Comparison of ENCODE assay signal across 1 cellular context in the genomic region with DNA sequence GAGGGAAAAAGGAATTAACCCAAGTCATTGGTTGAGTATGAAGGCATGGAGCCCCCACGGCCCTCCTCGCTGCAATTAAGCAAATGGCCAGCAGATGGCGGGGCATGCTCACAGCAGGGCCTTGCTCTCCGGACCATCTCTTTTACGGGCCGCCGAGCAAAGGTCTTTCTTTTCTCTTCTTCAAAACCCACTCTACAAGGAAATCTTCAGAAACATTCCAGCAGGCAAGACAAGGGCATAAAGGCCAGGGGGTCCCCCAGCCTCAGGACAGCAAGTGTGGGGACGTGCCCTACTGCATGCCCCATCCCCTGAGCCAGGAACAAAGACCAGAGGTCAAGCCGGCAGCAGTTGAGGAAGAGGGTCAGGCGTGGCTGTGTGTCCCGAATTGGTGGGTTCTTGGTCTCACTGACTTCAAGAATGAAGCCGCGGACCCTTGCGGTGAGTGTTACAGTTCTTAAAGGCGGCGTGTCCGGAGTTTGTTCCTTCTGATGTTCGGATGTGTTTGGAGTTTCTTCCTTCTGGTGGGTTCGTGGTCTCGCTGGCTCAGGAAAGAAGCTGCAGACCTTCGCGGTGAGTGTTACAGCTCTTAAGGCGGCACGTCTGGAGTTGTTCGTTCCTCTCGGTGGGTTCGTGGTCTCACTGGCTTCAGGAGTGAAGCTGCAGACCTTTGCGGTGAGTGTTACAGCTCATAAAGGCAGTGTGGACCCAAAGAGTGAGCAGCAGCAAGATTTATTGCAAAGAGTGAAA.
TF ChIP-seq lines count a peak whose summit lies in the region.
"Not testable (repeated sequence)": the region's sequence is repeated elsewhere in the genome, so short reads cannot be mapped to it uniquely, and the experiment has no call there.

No MANE protein-coding gene starts in this region.

TF ChIP-seq in HepG2, 621 proteins besides CTCF, POLR2A, EP300 and RAD21 (continued from another document and continues in another):
- TF ChIP-seq, protein P1, sequence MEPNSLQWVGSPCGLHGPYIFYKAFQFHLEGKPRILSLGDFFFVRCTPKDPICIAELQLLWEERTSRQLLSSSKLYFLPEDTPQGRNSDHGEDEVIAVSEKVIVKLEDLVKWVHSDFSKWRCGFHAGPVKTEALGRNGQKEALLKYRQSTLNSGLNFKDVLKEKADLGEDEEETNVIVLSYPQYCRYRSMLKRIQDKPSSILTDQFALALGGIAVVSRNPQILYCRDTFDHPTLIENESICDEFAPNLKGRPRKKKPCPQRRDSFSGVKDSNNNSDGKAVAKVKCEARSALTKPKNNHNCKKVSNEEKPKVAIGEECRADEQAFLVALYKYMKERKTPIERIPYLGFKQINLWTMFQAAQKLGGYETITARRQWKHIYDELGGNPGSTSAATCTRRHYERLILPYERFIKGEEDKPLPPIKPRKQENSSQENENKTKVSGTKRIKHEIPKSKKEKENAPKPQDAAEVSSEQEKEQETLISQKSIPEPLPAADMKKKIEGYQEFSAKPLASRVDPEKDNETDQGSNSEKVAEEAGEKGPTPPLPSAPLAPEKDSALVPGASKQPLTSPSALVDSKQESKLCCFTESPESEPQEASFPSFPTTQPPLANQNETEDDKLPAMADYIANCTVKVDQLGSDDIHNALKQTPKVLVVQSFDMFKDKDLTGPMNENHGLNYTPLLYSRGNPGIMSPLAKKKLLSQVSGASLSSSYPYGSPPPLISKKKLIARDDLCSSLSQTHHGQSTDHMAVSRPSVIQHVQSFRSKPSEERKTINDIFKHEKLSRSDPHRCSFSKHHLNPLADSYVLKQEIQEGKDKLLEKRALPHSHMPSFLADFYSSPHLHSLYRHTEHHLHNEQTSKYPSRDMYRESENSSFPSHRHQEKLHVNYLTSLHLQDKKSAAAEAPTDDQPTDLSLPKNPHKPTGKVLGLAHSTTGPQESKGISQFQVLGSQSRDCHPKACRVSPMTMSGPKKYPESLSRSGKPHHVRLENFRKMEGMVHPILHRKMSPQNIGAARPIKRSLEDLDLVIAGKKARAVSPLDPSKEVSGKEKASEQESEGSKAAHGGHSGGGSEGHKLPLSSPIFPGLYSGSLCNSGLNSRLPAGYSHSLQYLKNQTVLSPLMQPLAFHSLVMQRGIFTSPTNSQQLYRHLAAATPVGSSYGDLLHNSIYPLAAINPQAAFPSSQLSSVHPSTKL (CRISPR knock-in tag; IDR thresholded peaks at IDR 0.05), result peak; percentile 20; the same call in 1 of the 2 replicates
- TF ChIP-seq ZFP37 (CRISPR knock-in tag; IDR thresholded peaks at IDR 0.05; ENCODE audit: borderline replicate concordance) (0 out of 2 replicates have a peak, but pooled peaks have one; percentile 41), SOX13 (CRISPR knock-in tag; conservative IDR thresholded peaks at IDR 0.05 in 1 of 2, IDR thresholded peaks at IDR 0.05 in 1 of 2) (0 out of 4 replicates have a peak, but pooled peaks of 1 of the 2 experiments have one; percentile 36), SOX6 (CRISPR knock-in tag; IDR thresholded peaks at IDR 0.05) (peak; percentile 59), DNMT3B (CRISPR knock-in tag; conservative IDR thresholded peaks at IDR 0.05) (0 out of 2 replicates have a peak, but pooled peaks have one; percentile 25), IRF2 (CRISPR knock-in tag; IDR thresholded peaks at IDR 0.05) (peak; percentile 66; the same call in 1 of the 2 replicates), KLF12 (CRISPR knock-in tag; IDR thresholded peaks at IDR 0.05; ENCODE audit: borderline replicate concordance) (0 out of 2 replicates have a peak, but pooled peaks have one; percentile 42), KMT2B (CRISPR knock-in tag; IDR thresholded peaks at IDR 0.05) (peak; percentile 50; the same call in 1 of the 2 replicates), ZMYM4 (CRISPR knock-in tag; IDR thresholded peaks at IDR 0.05) (peak; percentile 42; the same call in 1 of the 2 replicates), HOXA5 (CRISPR knock-in tag; IDR thresholded peaks at IDR 0.05) (peak; percentile 86), MIXL1 (CRISPR knock-in tag; IDR thresholded peaks at IDR 0.05) (peak; percentile 88), NKX3-1 (CRISPR knock-in tag; IDR thresholded peaks at IDR 0.05) (peak; percentile 69; the same call in 1 of the 2 replicates), ZNF563 (CRISPR knock-in tag; IDR thresholded peaks at IDR 0.05) (0 out of 2 replicates have a peak, but pooled peaks have one; percentile 43), RXRB (CRISPR knock-in tag; IDR thresholded peaks at IDR 0.05; ENCODE audit: borderline replicate concordance) (peak; percentile 24), MYC (CRISPR knock-in tag; IDR thresholded peaks at IDR 0.05; ENCODE audit: borderline replicate concordance) (peak; percentile 44; the same call in 1 of the 2 replicates), KDM3A (CRISPR knock-in tag; IDR thresholded peaks at IDR 0.05; ENCODE audit: low read depth) (peak; percentile 70; the same call in 1 of the 2 replicates), KLF9 (CRISPR knock-in tag; IDR thresholded peaks at IDR 0.05; ENCODE audit: low read depth) (0 out of 2 replicates have a peak, but pooled peaks have one; percentile 82), ZNF337 (CRISPR knock-in tag; IDR thresholded peaks at IDR 0.05; ENCODE audit: borderline replicate concordance, low read depth) (peak; percentile 4; the same call in 1 of the 2 replicates), REPIN1 (CRISPR knock-in tag; IDR thresholded peaks at IDR 0.05; ENCODE audit: borderline replicate concordance, low read depth) (peak; percentile 61; the same call in 1 of the 2 replicates), ZNF737 (CRISPR knock-in tag; IDR thresholded peaks at IDR 0.05; ENCODE audit: borderline replicate concordance) (peak; percentile 36; the same call in 1 of the 2 replicates), BRCA1 (CRISPR knock-in tag; IDR thresholded peaks at IDR 0.05) (peak; percentile 58; the same call in 1 of the 2 replicates), ZNF614 (CRISPR knock-in tag; IDR thresholded peaks at IDR 0.05; ENCODE audit: borderline replicate concordance) (peak; percentile 51; the same call in 1 of the 2 replicates)
- TF ChIP-seq, protein P2, sequence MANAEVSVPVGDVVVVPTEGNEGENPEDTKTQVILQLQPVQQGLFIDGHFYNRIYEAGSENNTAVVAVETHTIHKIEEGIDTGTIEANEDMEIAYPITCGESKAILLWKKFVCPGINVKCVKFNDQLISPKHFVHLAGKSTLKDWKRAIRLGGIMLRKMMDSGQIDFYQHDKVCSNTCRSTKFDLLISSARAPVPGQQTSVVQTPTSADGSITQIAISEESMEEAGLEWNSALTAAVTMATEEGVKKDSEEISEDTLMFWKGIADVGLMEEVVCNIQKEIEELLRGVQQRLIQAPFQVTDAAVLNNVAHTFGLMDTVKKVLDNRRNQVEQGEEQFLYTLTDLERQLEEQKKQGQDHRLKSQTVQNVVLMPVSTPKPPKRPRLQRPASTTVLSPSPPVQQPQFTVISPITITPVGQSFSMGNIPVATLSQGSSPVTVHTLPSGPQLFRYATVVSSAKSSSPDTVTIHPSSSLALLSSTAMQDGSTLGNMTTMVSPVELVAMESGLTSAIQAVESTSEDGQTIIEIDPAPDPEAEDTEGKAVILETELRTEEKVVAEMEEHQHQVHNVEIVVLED (CRISPR knock-in tag; IDR thresholded peaks at IDR 0.05; ENCODE audit: borderline replicate concordance), result peak; percentile 42; the same call in 1 of the 2 replicates
- TF ChIP-seq, protein P3, sequence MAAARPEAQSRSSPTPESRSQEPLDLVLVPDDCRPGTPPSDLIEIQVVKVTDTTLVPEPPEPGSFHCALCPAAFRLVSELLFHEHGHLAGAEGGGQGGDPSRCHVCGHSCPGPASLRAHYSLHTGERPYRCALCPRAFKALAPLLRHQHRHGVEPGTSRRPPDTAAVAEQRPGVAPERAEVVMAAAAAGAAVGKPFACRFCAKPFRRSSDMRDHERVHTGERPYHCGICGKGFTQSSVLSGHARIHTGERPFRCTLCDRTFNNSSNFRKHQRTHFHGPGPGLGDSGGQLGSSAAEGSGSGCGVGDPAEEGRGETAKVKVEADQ (CRISPR knock-in tag; IDR thresholded peaks at IDR 0.05; ENCODE audit: borderline replicate concordance), result 0 out of 2 replicates have a peak, but pooled peaks have one; percentile 28
- not testable (repeated sequence) for TF ChIP-seq SOX13, SOX6 (IDR thresholded peaks at IDR 0.05)
- TF ChIP-seq, protein P4, sequence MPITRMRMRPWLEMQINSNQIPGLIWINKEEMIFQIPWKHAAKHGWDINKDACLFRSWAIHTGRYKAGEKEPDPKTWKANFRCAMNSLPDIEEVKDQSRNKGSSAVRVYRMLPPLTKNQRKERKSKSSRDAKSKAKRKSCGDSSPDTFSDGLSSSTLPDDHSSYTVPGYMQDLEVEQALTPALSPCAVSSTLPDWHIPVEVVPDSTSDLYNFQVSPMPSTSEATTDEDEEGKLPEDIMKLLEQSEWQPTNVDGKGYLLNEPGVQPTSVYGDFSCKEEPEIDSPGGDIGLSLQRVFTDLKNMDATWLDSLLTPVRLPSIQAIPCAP (CRISPR knock-in tag; IDR thresholded peaks at IDR 0.05; ENCODE audit: low read depth), result 0 out of 2 replicates have a peak, but pooled peaks have one; percentile 44
- TF ChIP-seq, protein P5, sequence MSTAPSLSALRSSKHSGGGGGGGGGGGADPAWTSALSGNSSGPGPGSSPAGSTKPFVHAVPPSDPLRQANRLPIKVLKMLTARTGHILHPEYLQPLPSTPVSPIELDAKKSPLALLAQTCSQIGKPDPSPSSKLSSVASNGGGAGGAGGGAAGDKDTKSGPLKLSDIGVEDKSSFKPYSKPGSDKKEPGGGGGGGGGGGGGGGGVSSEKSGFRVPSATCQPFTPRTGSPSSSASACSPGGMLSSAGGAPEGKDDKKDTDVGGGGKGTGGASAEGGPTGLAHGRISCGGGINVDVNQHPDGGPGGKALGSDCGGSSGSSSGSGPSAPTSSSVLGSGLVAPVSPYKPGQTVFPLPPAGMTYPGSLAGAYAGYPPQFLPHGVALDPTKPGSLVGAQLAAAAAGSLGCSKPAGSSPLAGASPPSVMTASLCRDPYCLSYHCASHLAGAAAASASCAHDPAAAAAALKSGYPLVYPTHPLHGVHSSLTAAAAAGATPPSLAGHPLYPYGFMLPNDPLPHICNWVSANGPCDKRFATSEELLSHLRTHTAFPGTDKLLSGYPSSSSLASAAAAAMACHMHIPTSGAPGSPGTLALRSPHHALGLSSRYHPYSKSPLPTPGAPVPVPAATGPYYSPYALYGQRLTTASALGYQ (CRISPR knock-in tag; IDR thresholded peaks at IDR 0.05), result 0 out of 2 replicates have a peak, but pooled peaks have one; percentile 42
- TF ChIP-seq, protein P6, sequence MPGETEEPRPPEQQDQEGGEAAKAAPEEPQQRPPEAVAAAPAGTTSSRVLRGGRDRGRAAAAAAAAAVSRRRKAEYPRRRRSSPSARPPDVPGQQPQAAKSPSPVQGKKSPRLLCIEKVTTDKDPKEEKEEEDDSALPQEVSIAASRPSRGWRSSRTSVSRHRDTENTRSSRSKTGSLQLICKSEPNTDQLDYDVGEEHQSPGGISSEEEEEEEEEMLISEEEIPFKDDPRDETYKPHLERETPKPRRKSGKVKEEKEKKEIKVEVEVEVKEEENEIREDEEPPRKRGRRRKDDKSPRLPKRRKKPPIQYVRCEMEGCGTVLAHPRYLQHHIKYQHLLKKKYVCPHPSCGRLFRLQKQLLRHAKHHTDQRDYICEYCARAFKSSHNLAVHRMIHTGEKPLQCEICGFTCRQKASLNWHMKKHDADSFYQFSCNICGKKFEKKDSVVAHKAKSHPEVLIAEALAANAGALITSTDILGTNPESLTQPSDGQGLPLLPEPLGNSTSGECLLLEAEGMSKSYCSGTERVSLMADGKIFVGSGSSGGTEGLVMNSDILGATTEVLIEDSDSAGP (CRISPR knock-in tag; IDR thresholded peaks at IDR 0.05; ENCODE audit: borderline replicate concordance), result peak; percentile 75
- TF ChIP-seq, protein P7, sequence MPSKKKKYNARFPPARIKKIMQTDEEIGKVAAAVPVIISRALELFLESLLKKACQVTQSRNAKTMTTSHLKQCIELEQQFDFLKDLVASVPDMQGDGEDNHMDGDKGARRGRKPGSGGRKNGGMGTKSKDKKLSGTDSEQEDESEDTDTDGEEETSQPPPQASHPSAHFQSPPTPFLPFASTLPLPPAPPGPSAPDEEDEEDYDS (CRISPR knock-in tag; IDR thresholded peaks at IDR 0.05), result 0 out of 2 replicates have a peak, but pooled peaks have one; percentile 17
- TF ChIP-seq, protein P8, sequence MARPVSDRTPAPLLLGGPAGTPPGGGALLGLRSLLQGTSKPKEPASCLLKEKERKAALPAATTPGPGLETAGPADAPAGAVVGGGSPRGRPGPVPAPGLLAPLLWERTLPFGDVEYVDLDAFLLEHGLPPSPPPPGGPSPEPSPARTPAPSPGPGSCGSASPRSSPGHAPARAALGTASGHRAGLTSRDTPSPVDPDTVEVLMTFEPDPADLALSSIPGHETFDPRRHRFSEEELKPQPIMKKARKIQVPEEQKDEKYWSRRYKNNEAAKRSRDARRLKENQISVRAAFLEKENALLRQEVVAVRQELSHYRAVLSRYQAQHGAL (CRISPR knock-in tag; IDR thresholded peaks at IDR 0.05; ENCODE audit: not compliant biosample characterization), result peak; percentile 50
- TF ChIP-seq, protein P9, sequence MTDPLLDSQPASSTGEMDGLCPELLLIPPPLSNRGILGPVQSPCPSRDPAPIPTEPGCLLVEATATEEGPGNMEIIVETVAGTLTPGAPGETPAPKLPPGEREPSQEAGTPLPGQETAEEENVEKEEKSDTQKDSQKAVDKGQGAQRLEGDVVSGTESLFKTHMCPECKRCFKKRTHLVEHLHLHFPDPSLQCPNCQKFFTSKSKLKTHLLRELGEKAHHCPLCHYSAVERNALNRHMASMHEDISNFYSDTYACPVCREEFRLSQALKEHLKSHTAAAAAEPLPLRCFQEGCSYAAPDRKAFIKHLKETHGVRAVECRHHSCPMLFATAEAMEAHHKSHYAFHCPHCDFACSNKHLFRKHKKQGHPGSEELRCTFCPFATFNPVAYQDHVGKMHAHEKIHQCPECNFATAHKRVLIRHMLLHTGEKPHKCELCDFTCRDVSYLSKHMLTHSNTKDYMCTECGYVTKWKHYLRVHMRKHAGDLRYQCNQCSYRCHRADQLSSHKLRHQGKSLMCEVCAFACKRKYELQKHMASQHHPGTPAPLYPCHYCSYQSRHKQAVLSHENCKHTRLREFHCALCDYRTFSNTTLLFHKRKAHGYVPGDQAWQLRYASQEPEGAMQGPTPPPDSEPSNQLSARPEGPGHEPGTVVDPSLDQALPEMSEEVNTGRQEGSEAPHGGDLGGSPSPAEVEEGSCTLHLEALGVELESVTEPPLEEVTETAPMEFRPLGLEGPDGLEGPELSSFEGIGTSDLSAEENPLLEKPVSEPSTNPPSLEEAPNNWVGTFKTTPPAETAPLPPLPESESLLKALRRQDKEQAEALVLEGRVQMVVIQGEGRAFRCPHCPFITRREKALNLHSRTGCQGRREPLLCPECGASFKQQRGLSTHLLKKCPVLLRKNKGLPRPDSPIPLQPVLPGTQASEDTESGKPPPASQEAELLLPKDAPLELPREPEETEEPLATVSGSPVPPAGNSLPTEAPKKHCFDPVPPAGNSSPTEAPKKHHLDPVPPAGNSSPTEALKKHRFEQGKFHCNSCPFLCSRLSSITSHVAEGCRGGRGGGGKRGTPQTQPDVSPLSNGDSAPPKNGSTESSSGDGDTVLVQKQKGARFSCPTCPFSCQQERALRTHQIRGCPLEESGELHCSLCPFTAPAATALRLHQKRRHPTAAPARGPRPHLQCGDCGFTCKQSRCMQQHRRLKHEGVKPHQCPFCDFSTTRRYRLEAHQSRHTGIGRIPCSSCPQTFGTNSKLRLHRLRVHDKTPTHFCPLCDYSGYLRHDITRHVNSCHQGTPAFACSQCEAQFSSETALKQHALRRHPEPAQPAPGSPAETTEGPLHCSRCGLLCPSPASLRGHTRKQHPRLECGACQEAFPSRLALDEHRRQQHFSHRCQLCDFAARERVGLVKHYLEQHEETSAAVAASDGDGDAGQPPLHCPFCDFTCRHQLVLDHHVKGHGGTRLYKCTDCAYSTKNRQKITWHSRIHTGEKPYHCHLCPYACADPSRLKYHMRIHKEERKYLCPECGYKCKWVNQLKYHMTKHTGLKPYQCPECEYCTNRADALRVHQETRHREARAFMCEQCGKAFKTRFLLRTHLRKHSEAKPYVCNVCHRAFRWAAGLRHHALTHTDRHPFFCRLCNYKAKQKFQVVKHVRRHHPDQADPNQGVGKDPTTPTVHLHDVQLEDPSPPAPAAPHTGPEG (CRISPR knock-in tag; IDR thresholded peaks at IDR 0.05), result 0 out of 2 replicates have a peak, but pooled peaks have one; percentile 41
